Comparison of ENCODE assay signal across 1 cellular context in genomic region chr21:42837421-42838211, GRCh38.
TF ChIP-seq lines count a peak whose summit lies in the region.

No MANE protein-coding gene starts in this region.

TF ChIP-seq in HepG2, 621 proteins besides CTCF, POLR2A, EP300 and RAD21 (continues in another document):
- TF ChIP-seq TFE3 (CRISPR knock-in tag; IDR thresholded peaks at IDR 0.05) (no peak), SP5 (CRISPR knock-in tag; IDR thresholded peaks at IDR 0.05; ENCODE audit: borderline replicate concordance, low read depth) (peak; percentile 52), STAG1 (CRISPR knock-in tag; IDR thresholded peaks at IDR 0.05) (0 out of 2 replicates have a peak, but pooled peaks have one; percentile 11), ZBTB46 (CRISPR knock-in tag; IDR thresholded peaks at IDR 0.05; ENCODE audit: borderline replicate concordance) (0 out of 2 replicates have a peak, but pooled peaks have one; percentile 46), ZNF580 (CRISPR knock-in tag; IDR thresholded peaks at IDR 0.05; ENCODE audit: borderline replicate concordance, low read depth) (no peak), GABPB1 (CRISPR knock-in tag; IDR thresholded peaks at IDR 0.05) (0 out of 2 replicates have a peak, but pooled peaks have one; percentile 6), NR2C2 (CRISPR knock-in tag; IDR thresholded peaks at IDR 0.05; ENCODE audit: borderline replicate concordance) (peak; percentile 68), NFE2L2 (IDR thresholded peaks at IDR 0.05; ENCODE audit: low read length) (no peak), ZBTB33 (CRISPR knock-in tag; IDR thresholded peaks at IDR 0.05) (peak; percentile 9; the same call in 1 of the 2 replicates), HNF4A (CRISPR knock-in tag; IDR thresholded peaks at IDR 0.05) (0 out of 2 replicates have a peak, but pooled peaks have one; percentile 6), LCORL (IDR thresholded peaks at IDR 0.05) (no peak), LCORL (CRISPR knock-in tag; IDR thresholded peaks at IDR 0.05) (no peak), KLF13 (CRISPR knock-in tag; IDR thresholded peaks at IDR 0.05) (no peak), ZNF572 (CRISPR knock-in tag; IDR thresholded peaks at IDR 0.05) (0 out of 2 replicates have a peak, but pooled peaks have one; percentile 1), NR2F1 (CRISPR knock-in tag; IDR thresholded peaks at IDR 0.05) (0 out of 4 replicates have a peak, but pooled peaks of 1 of the 2 experiments have one; percentile 20), ARID5B (CRISPR knock-in tag; IDR thresholded peaks at IDR 0.05) (0 out of 2 replicates have a peak, but pooled peaks have one; percentile 17), PATZ1 (CRISPR knock-in tag; IDR thresholded peaks at IDR 0.05) (peak; percentile 55; the same call in 1 of the 2 replicates), ZNF605 (CRISPR knock-in tag; IDR thresholded peaks at IDR 0.05) (no peak), ZNF740 (CRISPR knock-in tag; IDR thresholded peaks at IDR 0.05) (peak; percentile 51; the same call in 1 of the 2 replicates), ZFP91 (CRISPR knock-in tag; IDR thresholded peaks at IDR 0.05; ENCODE audit: borderline replicate concordance) (peak; percentile 44; the same call in 1 of the 2 replicates), HNRNPK (IDR thresholded peaks at IDR 0.05; ENCODE audit: low read depth, low read length, poor library complexity, severe bottlenecking) (peak; percentile 22), ZNF687 (CRISPR knock-in tag; IDR thresholded peaks at IDR 0.05) (peak; percentile 51; the same call in 1 of the 2 replicates), NR2F6 (IDR thresholded peaks at IDR 0.05) (peak; percentile 38), NR2F6 (CRISPR knock-in tag; IDR thresholded peaks at IDR 0.05) (peak; percentile 81), ZNF460 (CRISPR knock-in tag; IDR thresholded peaks at IDR 0.05; ENCODE audit: borderline replicate concordance) (no peak), RXRA (CRISPR knock-in tag; IDR thresholded peaks at IDR 0.05) (peak; percentile 44), AKAP8 (CRISPR knock-in tag; IDR thresholded peaks at IDR 0.05) (0 out of 2 replicates have a peak, but pooled peaks have one; percentile 13), ZNF333 (CRISPR knock-in tag; IDR thresholded peaks at IDR 0.05; ENCODE audit: borderline replicate concordance) (0 out of 2 replicates have a peak, but pooled peaks have one; percentile 53), SKIL (CRISPR knock-in tag; IDR thresholded peaks at IDR 0.05; ENCODE audit: borderline replicate concordance) (peak; percentile 45; the same call in 1 of the 2 replicates)
